ENCODE assay signal across 1 cellular context in genomic region chrX:119769388-119769787, GRCh38. TPM values are rescaled to one million over a fixed set of nuclear protein-coding genes. Genes with fewer than 3 reads are reported as not detected.
"Had no signal": no experiment of that assay in that cellular context is flagged by ENCODE, and none has a peak within 500 bp of the region (broad histone marks: within the 10 kb centered on the region; RNA-seq: fewer than 3 reads in every experiment).

No MANE protein-coding gene starts in this region.

RNA-seq across cellular contexts. Expression of gene SOWAHD, which starts 11.0 kb away (rescaled TPM):
- total RNA-seq: ascending aorta had no signal
